Comparison of ENCODE assay signal across 34 cellular contexts in the genomic region with DNA sequence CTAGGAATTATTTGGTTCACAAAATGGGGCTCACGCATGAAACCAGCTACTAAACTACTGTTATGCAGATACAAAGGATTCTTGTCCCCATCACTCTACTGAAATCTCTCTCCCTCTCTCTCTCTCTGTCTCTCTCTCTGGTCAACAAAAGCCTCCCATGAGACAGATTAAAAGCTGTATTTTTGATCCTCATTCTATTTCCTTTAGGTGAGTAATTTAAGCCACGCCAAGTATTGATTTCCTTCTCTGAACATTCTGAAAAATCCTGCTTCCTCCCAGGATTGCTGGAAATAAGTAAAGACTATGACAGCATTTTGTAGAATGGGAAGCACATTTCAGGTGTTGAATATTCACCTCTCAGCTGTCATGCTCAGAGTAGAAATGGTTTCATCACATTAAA.
"Had no signal": no experiment of that assay in that cellular context is flagged by ENCODE, and none has a peak within 500 bp of the region (broad histone marks: within the 10 kb centered on the region; RNA-seq: fewer than 3 reads in every experiment).

No MANE protein-coding gene starts in this region.

- H3K27me3 Mint-ChIP-seq: activated CD4-positive, alpha-beta memory T cell treated with anti-CD3 and anti-CD28 coated beads for 36 hours; activated CD4-positive, alpha-beta T cell treated with anti-CD3 and anti-CD28 coated beads for 36 hours; activated CD4-positive, alpha-beta T cell treated with anti-CD3 and anti-CD28 coated beads, Interleukin-2, amount 10 ng/mL, durations not matched to agents 24 days and 14 days; activated CD8-positive, alpha-beta memory T cell treated with anti-CD3 and anti-CD28 coated beads, Interleukin-2, amount 10 ng/mL, durations not matched to agents 7 days and 5 days; activated naive CD4-positive, alpha-beta T cell treated with anti-CD3 and anti-CD28 coated beads, Interleukin-2, amount 50 U/mL, for 24 hours; activated naive CD8-positive, alpha-beta T cell treated with anti-CD3 and anti-CD28 coated beads for 36 hours; activated naive CD8-positive, alpha-beta T cell treated with anti-CD3 and anti-CD28 coated beads, Interleukin-2, amount 50 U/mL, for 24 hours had no signal

- H3K9me3 ChIP-seq: adrenal gland, body of pancreas, colonic mucosa, esophagus squamous epithelium, gastroesophageal sphincter, heart right ventricle had no signal

- DNase-seq: activated CD4-positive, alpha-beta memory T cell treated with anti-CD3 and anti-CD28 coated beads for 36 hours; activated CD4-positive, alpha-beta T cell treated with anti-CD3 and anti-CD28 coated beads for 36 hours; activated CD4-positive, alpha-beta T cell treated with anti-CD3 and anti-CD28 coated beads, Interleukin-2, amount 10 ng/mL, durations not matched to agents 24 days and 14 days; activated CD4-positive, CD25-positive, alpha-beta regulatory T cell; activated CD4-positive, CD25-positive, alpha-beta regulatory T cell treated with anti-CD3 and anti-CD28 coated beads, Interleukin-2, amount 50 U/mL, for 72 hours; activated CD8-positive, alpha-beta memory T cell treated with anti-CD3 and anti-CD28 coated beads, Interleukin-2, amount 10 ng/mL, durations not matched to agents 7 days and 5 days; activated CD8-positive, alpha-beta memory T cell treated with anti-CD3 and anti-CD28 coated beads, Interleukin-2, amount 50 U/mL, for 4 hours; activated CD8-positive, alpha-beta T cell treated with anti-CD3 and anti-CD28 coated beads, Interleukin-2, amount 10 ng/mL, durations not matched to agents 7 days and 5 days; activated effector memory CD4-positive, alpha-beta T cell treated with anti-CD3 and anti-CD28 coated beads, Interleukin-2, amount 50 U/mL, for 16 hours; activated naive CD4-positive, alpha-beta T cell treated with anti-CD3 and anti-CD28 coated beads for 36 hours; activated naive CD8-positive, alpha-beta T cell treated with anti-CD3 and anti-CD28 coated beads for 36 hours; activated naive CD8-positive, alpha-beta T cell treated with anti-CD3 and anti-CD28 coated beads, Interleukin-2, amount 50 U/mL, for 24 hours; activated T-cell treated with anti-CD3 and anti-CD28 coated beads, Interleukin-2, amount 50 U/mL, for 1 hour; activated T-cell treated with anti-CD3 and anti-CD28 coated beads, Interleukin-2, amount 50 U/mL, for 48 hours; adrenal gland; amygdala; aorta; body of pancreas; central memory CD4-positive, alpha-beta T cell; cerebellar nuclear complex; colonic mucosa; effector CD8-positive, alpha-beta T cell; esophagus squamous epithelium; foreskin melanocyte; heart right ventricle; T-helper 2 cell had no signal

- H3K36me3 ChIP-seq: adrenal gland, cardiac muscle cell, colonic mucosa, esophagus squamous epithelium, gastroesophageal sphincter, heart right ventricle had no signal

- H3K9me3 Mint-ChIP-seq: activated CD4-positive, alpha-beta memory T cell treated with anti-CD3 and anti-CD28 coated beads for 36 hours; activated CD4-positive, alpha-beta T cell treated with anti-CD3 and anti-CD28 coated beads, Interleukin-2, amount 10 ng/mL, durations not matched to agents 24 days and 14 days; activated naive CD4-positive, alpha-beta T cell treated with anti-CD3 and anti-CD28 coated beads for 36 hours; activated naive CD4-positive, alpha-beta T cell treated with anti-CD3 and anti-CD28 coated beads, Interleukin-2, amount 50 U/mL, for 24 hours; activated naive CD8-positive, alpha-beta T cell treated with anti-CD3 and anti-CD28 coated beads for 36 hours; activated naive CD8-positive, alpha-beta T cell treated with anti-CD3 and anti-CD28 coated beads, Interleukin-2, amount 50 U/mL, for 24 hours; activated T-helper 1 cell treated with anti-CD3 and anti-CD28 coated beads, Interleukin-12 subunit alpha, Interleukin-12 subunit beta, Interleukin-2, Interleukin-4 antibody, amounts not matched to agents 30 ng/mL and 10 ng/mL and 1 ng/mL, durations not matched to agents 14 hours and 24 hours and 36 hours; activated T-helper 2 cell treated with anti-CD3 and anti-CD28 coated beads, Interferon-gamma antibody, Interleukin-2, Interleukin-4, amounts not matched to agents 10 μg/mL and 5 μg/mL and 100 μg/mL, durations not matched to agents 14 hours and 24 hours and 36 hours had no signal

- H3K27me3 ChIP-seq: adrenal gland, body of pancreas, cardiac muscle cell, colonic mucosa, gastroesophageal sphincter, heart right ventricle had no signal

- FAIRE-seq: endometrium, endothelial cell of umbilical vein had no signal

- H3K27ac ChIP-seq: adrenal gland, body of pancreas, cardiac muscle cell, colonic mucosa, epithelial cell of prostate, esophagus squamous epithelium, gastroesophageal sphincter, heart right ventricle had no signal

- H3K27ac Mint-ChIP-seq: activated CD4-positive, alpha-beta memory T cell treated with anti-CD3 and anti-CD28 coated beads for 36 hours; activated CD4-positive, alpha-beta T cell treated with anti-CD3 and anti-CD28 coated beads for 36 hours; activated CD4-positive, alpha-beta T cell treated with anti-CD3 and anti-CD28 coated beads, Interleukin-2, amount 10 ng/mL, durations not matched to agents 24 days and 14 days; activated CD8-positive, alpha-beta memory T cell treated with anti-CD3 and anti-CD28 coated beads, Interleukin-2, amount 10 ng/mL, durations not matched to agents 7 days and 5 days; activated CD8-positive, alpha-beta T cell treated with anti-CD3 and anti-CD28 coated beads, Interleukin-2, amount 10 ng/mL, durations not matched to agents 7 days and 5 days; activated naive CD4-positive, alpha-beta T cell treated with anti-CD3 and anti-CD28 coated beads for 36 hours; activated naive CD4-positive, alpha-beta T cell treated with anti-CD3 and anti-CD28 coated beads, Interleukin-2, amount 50 U/mL, for 24 hours; activated naive CD8-positive, alpha-beta T cell treated with anti-CD3 and anti-CD28 coated beads for 36 hours; activated naive CD8-positive, alpha-beta T cell treated with anti-CD3 and anti-CD28 coated beads, Interleukin-2, amount 50 U/mL, for 24 hours; activated T-helper 1 cell treated with anti-CD3 and anti-CD28 coated beads, Interleukin-12 subunit alpha, Interleukin-12 subunit beta, Interleukin-2, Interleukin-4 antibody, amounts not matched to agents 30 ng/mL and 10 ng/mL and 1 ng/mL, durations not matched to agents 14 hours and 24 hours and 36 hours; activated T-helper 2 cell treated with anti-CD3 and anti-CD28 coated beads, Interferon-gamma antibody, Interleukin-2, Interleukin-4, amounts not matched to agents 10 μg/mL and 5 μg/mL and 100 μg/mL, durations not matched to agents 14 hours and 24 hours and 36 hours had no signal

- H3K4me1 ChIP-seq: adrenal gland, body of pancreas, colonic mucosa, esophagus squamous epithelium, gastroesophageal sphincter, heart right ventricle had no signal

- H3K36me3 Mint-ChIP-seq: activated CD4-positive, alpha-beta memory T cell treated with anti-CD3 and anti-CD28 coated beads for 36 hours; activated naive CD4-positive, alpha-beta T cell treated with anti-CD3 and anti-CD28 coated beads, Interleukin-2, amount 50 U/mL, for 24 hours had no signal

- ATAC-seq: activated CD4-positive, alpha-beta T cell treated with anti-CD3 and anti-CD28 coated beads for 36 hours; activated CD8-positive, alpha-beta memory T cell treated with anti-CD3 and anti-CD28 coated beads, Interleukin-2, amount 10 ng/mL, durations not matched to agents 7 days and 5 days; activated CD8-positive, alpha-beta T cell treated with anti-CD3 and anti-CD28 coated beads, Interleukin-2, amount 10 ng/mL, durations not matched to agents 7 days and 5 days; activated naive CD8-positive, alpha-beta T cell treated with anti-CD3 and anti-CD28 coated beads, Interleukin-2, amount 50 U/mL, for 24 hours; body of pancreas; gastroesophageal sphincter; heart right ventricle had no signal

- H3K4me3 ChIP-seq: adrenal gland, body of pancreas, cardiac muscle cell, colonic mucosa, esophagus squamous epithelium, gastroesophageal sphincter, heart right ventricle had no signal

- H3K4me3 Mint-ChIP-seq: activated CD4-positive, alpha-beta memory T cell treated with anti-CD3 and anti-CD28 coated beads for 36 hours; activated CD4-positive, alpha-beta T cell treated with anti-CD3 and anti-CD28 coated beads for 36 hours; activated CD4-positive, alpha-beta T cell treated with anti-CD3 and anti-CD28 coated beads, Interleukin-2, amount 10 ng/mL, durations not matched to agents 24 days and 14 days; activated CD8-positive, alpha-beta memory T cell treated with anti-CD3 and anti-CD28 coated beads, Interleukin-2, amount 10 ng/mL, durations not matched to agents 7 days and 5 days; activated CD8-positive, alpha-beta T cell treated with anti-CD3 and anti-CD28 coated beads, Interleukin-2, amount 10 ng/mL, durations not matched to agents 7 days and 5 days; activated naive CD4-positive, alpha-beta T cell treated with anti-CD3 and anti-CD28 coated beads for 36 hours; activated naive CD4-positive, alpha-beta T cell treated with anti-CD3 and anti-CD28 coated beads, Interleukin-2, amount 50 U/mL, for 24 hours; activated naive CD8-positive, alpha-beta T cell treated with anti-CD3 and anti-CD28 coated beads for 36 hours; activated naive CD8-positive, alpha-beta T cell treated with anti-CD3 and anti-CD28 coated beads, Interleukin-2, amount 50 U/mL, for 24 hours; activated T-helper 1 cell treated with anti-CD3 and anti-CD28 coated beads, Interleukin-12 subunit alpha, Interleukin-12 subunit beta, Interleukin-2, Interleukin-4 antibody, amounts not matched to agents 30 ng/mL and 10 ng/mL and 1 ng/mL, durations not matched to agents 14 hours and 24 hours and 36 hours had no signal
